ENCODE assay signal across 1 cellular context in the genomic region with DNA sequence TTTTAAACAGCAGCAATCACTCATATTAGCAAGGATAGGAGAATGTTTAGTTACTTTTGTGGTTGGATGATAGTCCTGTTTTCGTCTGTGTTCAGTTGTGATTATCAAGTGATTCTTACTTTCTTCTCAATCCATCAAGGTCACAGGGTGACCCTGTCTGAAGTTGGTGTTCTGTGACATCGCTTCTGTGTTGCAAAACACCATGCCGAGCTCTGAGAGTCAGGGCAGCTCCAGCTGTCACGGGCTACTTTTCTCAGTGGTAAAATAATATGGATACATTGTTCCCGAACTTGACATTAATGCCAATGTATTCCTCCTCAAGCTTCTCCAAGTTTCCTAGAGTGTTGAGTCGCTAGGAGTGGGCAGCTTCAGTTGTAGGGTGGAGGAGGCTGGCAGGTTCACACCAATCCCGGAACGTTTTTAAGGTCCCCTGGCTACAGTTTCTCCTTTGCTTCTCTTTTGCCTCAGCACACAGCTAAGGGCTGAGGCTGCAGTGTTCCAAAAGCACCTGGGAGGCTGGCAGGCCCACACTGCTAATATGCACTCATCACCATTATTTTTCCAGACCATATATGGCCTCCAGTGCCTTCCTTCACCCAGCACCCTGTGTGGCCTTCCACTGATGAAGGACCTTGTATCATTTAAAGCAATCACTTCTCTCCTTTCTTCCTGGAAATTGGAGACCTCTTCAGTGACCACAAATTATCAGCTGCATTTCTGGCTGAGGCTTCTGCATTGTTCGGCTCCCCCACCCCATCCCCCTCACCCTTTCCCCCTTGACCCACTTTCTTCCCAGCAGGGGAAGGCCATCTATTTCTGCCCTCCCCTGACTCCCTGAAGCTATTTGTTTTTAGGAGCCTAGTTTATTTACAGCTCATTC.
TF ChIP-seq lines count a peak whose summit lies in the region.

No MANE protein-coding gene starts in this region.

TF ChIP-seq in IMR-90, 13 proteins besides CTCF, POLR2A, EP300 and RAD21 (continued from another document):
- TF ChIP-seq ELK1 (IDR thresholded peaks at IDR 0.05; ENCODE audit: borderline replicate concordance, low read depth, low read length) = no peak
- no peak for TF ChIP-seq NFE2L2 (IDR thresholded peaks at IDR 0.05; ENCODE audit: low read depth, low read length)
- TF ChIP-seq RCOR1 (IDR thresholded peaks at IDR 0.05; ENCODE audit: insufficient replicate concordance, low read length) = no peak
- no peak for TF ChIP-seq MAZ (IDR thresholded peaks at IDR 0.05; ENCODE audit: borderline replicate concordance, low read depth, low read length)
- no peak for TF ChIP-seq BHLHE40 (IDR thresholded peaks at IDR 0.05; ENCODE audit: low read depth, low read length)
- no peak for TF ChIP-seq SMC3 (IDR thresholded peaks at IDR 0.05; ENCODE audit: low read depth, low read length)
- TF ChIP-seq RFX5 (IDR thresholded peaks at IDR 0.05; ENCODE audit: low read depth, low read length) = no peak
- TF ChIP-seq MAFK (IDR thresholded peaks at IDR 0.05; ENCODE audit: low read depth, low read length) = no peak
- TF ChIP-seq CEBPB (IDR thresholded peaks at IDR 0.05; ENCODE audit: low read depth, low read length) = no peak
